Comparison of ENCODE assay signal across 18 cellular contexts in genomic region chr3:22297436-22297835, GRCh38.
DNase-seq lines count a peak whose midpoint lies in the region; ATAC-seq and TF ChIP-seq lines count a peak whose summit lies in the region.
"Had no signal": no experiment of that assay in that cellular context is flagged by ENCODE, and none has a peak within 500 bp of the region (broad histone marks: within the 10 kb centered on the region; RNA-seq: fewer than 3 reads in every experiment).

No MANE protein-coding gene starts in this region.

- H3K27me3 Mint-ChIP-seq in activated CD4-positive, alpha-beta memory T cell treated with anti-CD3 and anti-CD28 coated beads, Interleukin-2, amount 10 ng/mL, durations not matched to agents 7 days and 5 days = no peaks in the 10 kb centered on the region
- H3K27me3 Mint-ChIP-seq: B cell; CD4-positive, CD25-positive, alpha-beta regulatory T cell had no signal

- no peak overlapping the region for H3K27ac Mint-ChIP-seq in activated CD4-positive, alpha-beta memory T cell treated with anti-CD3 and anti-CD28 coated beads, Interleukin-2, amount 10 ng/mL, durations not matched to agents 7 days and 5 days
- H3K27ac Mint-ChIP-seq: B cell; CD4-positive, CD25-positive, alpha-beta regulatory T cell; CD8-positive, alpha-beta T cell; GM23338 had no signal

- no peak overlapping the region for H3K4me3 ChIP-seq in choroid plexus epithelial cell (ENCODE audit: low read depth, low read length)
- H3K4me3 ChIP-seq: BLaER1, GM12878, GM23338 had no signal

- no peak for TF ChIP-seq CTCF in choroid plexus epithelial cell (conservative IDR thresholded peaks at IDR 0.05; ENCODE audit: low read depth, low read length)

- no peak overlapping the region for H3K4me3 Mint-ChIP-seq in activated CD4-positive, alpha-beta memory T cell treated with anti-CD3 and anti-CD28 coated beads, Interleukin-2, amount 10 ng/mL, durations not matched to agents 7 days and 5 days
- H3K4me3 Mint-ChIP-seq: B cell; CD4-positive, CD25-positive, alpha-beta regulatory T cell; CD8-positive, alpha-beta T cell; GM23338; H9 had no signal

- no peaks in the 10 kb centered on the region for H3K4me1 Mint-ChIP-seq in activated CD4-positive, alpha-beta memory T cell treated with anti-CD3 and anti-CD28 coated beads, Interleukin-2, amount 10 ng/mL, durations not matched to agents 7 days and 5 days
- H3K4me1 Mint-ChIP-seq: B cell; CD4-positive, CD25-positive, alpha-beta regulatory T cell; GM23338; H9 had no signal

- CTCF ChIA-PET in activated CD4-positive, alpha-beta memory T cell treated with anti-CD3 and anti-CD28 coated beads, Interleukin-2, amount 10 ng/mL, durations not matched to agents 7 days and 5 days (lab: Charles Lee) = no interaction called here

- peak; percentile 44 for DNase-seq in NCI-H226
- peak; percentile 65 for DNase-seq in RPMI7951 (ENCODE audit: low read depth)
- DNase-seq in choroid plexus epithelial cell (ENCODE audit: low read depth) = peak; percentile 33
- DNase-seq in activated CD4-positive, alpha-beta memory T cell treated with anti-CD3 and anti-CD28 coated beads, Interleukin-2, amount 10 ng/mL, durations not matched to agents 7 days and 5 days = no peak
- no peak for DNase-seq in 8988T
- DNase-seq: Caco-2; CD4-positive, CD25-positive, alpha-beta regulatory T cell; CD8-positive, alpha-beta T cell; DMS153; DND-41; GDM1; H9 had no signal

- H3K36me3 Mint-ChIP-seq in activated CD4-positive, alpha-beta memory T cell treated with anti-CD3 and anti-CD28 coated beads, Interleukin-2, amount 10 ng/mL, durations not matched to agents 7 days and 5 days (ENCODE audit: low read depth) = no peaks in the 10 kb centered on the region
- H3K36me3 Mint-ChIP-seq: CD4-positive, CD25-positive, alpha-beta regulatory T cell; CD8-positive, alpha-beta T cell had no signal

- ATAC-seq in GM19324 (IDR thresholded peaks at IDR 0.05; ENCODE audit: low FRiP score, unreplicated experiment) = no peak
- ATAC-seq: CD8-positive, alpha-beta T cell; GM12878; GM23338; HCT116 had no signal

- peaks cover 3% of the 10 kb centered on the region for H3K9me3 Mint-ChIP-seq in activated CD4-positive, alpha-beta memory T cell treated with anti-CD3 and anti-CD28 coated beads, Interleukin-2, amount 10 ng/mL, durations not matched to agents 7 days and 5 days
- H3K9me3 Mint-ChIP-seq: GM23338 had no signal

- POLR2A ChIA-PET in activated CD4-positive, alpha-beta memory T cell treated with anti-CD3 and anti-CD28 coated beads, Interleukin-2, amount 10 ng/mL, durations not matched to agents 7 days and 5 days (lab: Charles Lee) = no interaction called here

Comparison
In these comparisons a context has a peak if more than half of its experiments do, and no peak if none do; other contexts are left out.
1. DNase-seq: peak in NCI-H226 (single experiment), RPMI7951 (single experiment) and choroid plexus epithelial cell (single experiment); none in activated CD4-positive, alpha-beta memory T cell treated with anti-CD3 and anti-CD28 coated beads, Interleukin-2, amount 10 ng/mL, durations not matched to agents 7 days and 5 days (single experiment) and 8988T (single experiment).